In the genomic region with DNA sequence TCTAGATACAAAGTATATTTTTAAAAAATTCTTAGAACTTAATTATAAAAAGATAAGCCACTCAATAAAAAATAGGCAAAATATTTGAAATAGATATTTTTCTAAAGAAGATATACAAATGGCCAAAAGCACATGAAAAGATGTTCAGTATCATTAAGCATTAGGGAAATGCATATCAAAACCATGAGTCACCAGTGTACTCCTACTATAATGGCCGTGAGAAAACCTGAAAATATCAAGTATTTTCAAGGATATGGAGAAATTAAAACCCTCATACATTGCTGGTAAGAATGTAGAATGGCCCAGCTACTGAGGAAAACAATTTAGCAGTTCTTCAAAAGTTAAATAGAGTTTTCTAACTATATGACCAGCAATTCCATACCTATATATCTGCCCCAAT, we compare ENCODE assay signal across 14 cellular contexts.
"Had no signal": no experiment of that assay in that cellular context is flagged by ENCODE, and none has a peak within 500 bp of the region (broad histone marks: within the 10 kb centered on the region; RNA-seq: fewer than 3 reads in every experiment).

No MANE protein-coding gene starts in this region.

- H3K27me3 Mint-ChIP-seq: dendritic cell treated with granulocyte-macrophage colony-stimulating factor and Interleukin-4, amounts not matched to agents 40 ng/mL and 50 ng/mL, for 4 days had no signal

- H3K36me3 ChIP-seq: tibial artery, uterus had no signal

- H3K27me3 ChIP-seq: tibial artery, uterus had no signal

- H3K9me3 Mint-ChIP-seq: natural killer cell treated with Interleukin-12 subunit alpha and Interleukin-12 subunit beta and Interleukin-15 and Interleukin-18, amount 100 ng/mL, for 72 hours had no signal

- H3K4me1 ChIP-seq: tibial artery, uterus had no signal

- H3K4me1 Mint-ChIP-seq: stimulated activated naive B cell treated with anti-CD40 and anti-IgM and Interleukin-4, amounts not matched to agents 10 μg/mL and 1 μg/mL and 100 μg/mL, for 72 hours had no signal

- H3K27ac Mint-ChIP-seq: activated naive CD8-positive, alpha-beta T cell; dendritic cell treated with granulocyte-macrophage colony-stimulating factor and Interleukin-4, amounts not matched to agents 40 ng/mL and 50 ng/mL, for 4 days; natural killer cell treated with Interleukin-12 subunit alpha and Interleukin-12 subunit beta and Interleukin-15 and Interleukin-18, amount 100 ng/mL, for 72 hours; stimulated activated naive B cell treated with anti-CD40 and anti-IgM and Interleukin-4, amounts not matched to agents 10 μg/mL and 1 μg/mL and 100 μg/mL, for 72 hours; T-helper 2 cell treated with Interferon-gamma antibody and Interleukin-4, amounts not matched to agents 5 μg/mL and 100 μg/mL, for 36 hours had no signal

- H3K4me3 Mint-ChIP-seq: activated naive CD8-positive, alpha-beta T cell; dendritic cell treated with granulocyte-macrophage colony-stimulating factor and Interleukin-4, amounts not matched to agents 40 ng/mL and 50 ng/mL, for 4 days; natural killer cell treated with Interleukin-12 subunit alpha and Interleukin-12 subunit beta and Interleukin-15 and Interleukin-18, amount 100 ng/mL, for 72 hours; stimulated activated naive B cell treated with anti-CD40 and anti-IgM and Interleukin-4, amounts not matched to agents 10 μg/mL and 1 μg/mL and 100 μg/mL, for 72 hours; T-helper 2 cell treated with Interferon-gamma antibody and Interleukin-4, amounts not matched to agents 5 μg/mL and 100 μg/mL, for 36 hours had no signal

- H3K27ac ChIP-seq: tibial artery, uterus had no signal

- DNase-seq: activated CD4-positive, alpha-beta T cell treated with anti-CD3 and anti-CD28 coated beads, Interleukin-2, amount 50 U/mL, for 1 hour; activated CD8-positive, alpha-beta memory T cell treated with anti-CD3 and anti-CD28 coated beads for 24 hours; activated gamma-delta T cell treated with Interleukin-2 at 50 U/mL for 16 hours; hippocampal formation; posterior cingulate gyrus; stimulated activated CD4-positive, alpha-beta T cell treated with anti-CD3 and anti-CD28 coated beads, Interleukin-15, amount 100 ng/mL, for 24 hours; stimulated activated CD4-positive, alpha-beta T cell treated with anti-CD3 and anti-CD28 coated beads, Interleukin-4, amount 100 ng/mL, for 1 hour; stimulated activated naive B cell treated with anti-CD40 and anti-IgM and Interleukin-4, amounts not matched to agents 10 μg/mL and 1 μg/mL and 100 μg/mL, for 72 hours; tibial artery; uterus had no signal

- H3K9me3 ChIP-seq: uterus had no signal

- H3K4me3 ChIP-seq: tibial artery, uterus had no signal
